In the genomic region with DNA sequence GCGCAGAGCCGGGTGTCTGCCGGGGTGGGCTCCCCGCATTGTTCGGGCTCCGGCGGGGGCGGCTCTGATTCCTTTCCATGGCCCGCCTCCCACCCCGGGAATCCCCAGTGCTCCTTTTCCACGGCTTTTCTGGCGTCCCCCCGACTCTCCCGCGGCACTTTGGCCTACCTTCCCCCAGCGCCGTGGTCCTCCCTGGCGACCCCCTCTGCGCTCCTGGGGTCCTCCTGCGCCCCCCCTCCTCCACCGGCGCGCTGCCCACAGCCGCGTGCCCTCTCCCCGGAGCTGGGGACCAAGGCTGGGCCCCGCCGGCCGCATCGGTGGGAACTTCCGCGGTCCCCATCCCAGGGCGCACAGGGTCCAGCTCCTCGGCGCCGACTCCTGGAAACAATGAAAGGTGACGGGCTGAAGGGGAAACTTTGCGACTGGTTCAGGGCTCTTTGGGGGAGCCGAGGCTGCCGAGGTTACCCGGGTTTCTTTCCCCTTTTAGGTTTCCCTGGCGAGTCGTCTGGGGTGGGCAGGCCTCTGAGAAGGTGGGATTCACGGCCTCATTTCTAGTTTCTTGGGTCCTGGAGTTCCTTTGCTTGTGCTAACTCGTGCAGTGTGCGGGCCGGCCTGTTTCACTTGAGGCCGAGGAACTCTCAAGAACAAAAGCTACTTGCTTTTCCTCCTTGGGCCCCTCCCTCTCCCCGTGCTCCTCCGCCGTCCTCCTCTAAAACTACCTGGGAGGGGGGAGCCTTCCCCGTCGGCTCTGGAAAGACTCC, we compare ENCODE assay signal across 8 cellular contexts. TPM values are rescaled to one million over a fixed set of nuclear protein-coding genes. Genes with fewer than 3 reads are reported as not detected.
DNase-seq lines count a peak whose midpoint lies in the region; ATAC-seq, FAIRE-seq and TF ChIP-seq lines count a peak whose summit lies in the region.

No MANE protein-coding gene starts in this region.

- no peaks in the 10 kb centered on the region for H3K79me1 ChIP-seq in H1 (ENCODE audit: low read depth, low read length)

- CTCF ChIA-PET in AG04449 (lab: Yijun Ruan, JAX) (interaction anchor here (1.0 to 6.7 kb wide), 6 partner anchors 13 to 213 kb away, joined by 4 to 82 read pairs (median 52); no protein-coding TSS in a partner anchor), H1 (lab: Charles Lee; ENCODE audit: partially characterized antibody) (interaction anchor here (0.9 to 4.7 kb wide), 13 partner anchors 11 to 214 kb away, joined by 3 to 28 read pairs (median 10); no protein-coding TSS in a partner anchor)
- CTCF ChIA-PET in activated CD8-positive, alpha-beta T cell treated with anti-CD3 and anti-CD28 coated beads, Interleukin-2, amount 10 ng/mL, durations not matched to agents 7 days and 5 days (lab: Charles Lee) = interaction anchor here (0.8 to 8.5 kb wide), 11 partner anchors 10 to 214 kb away, joined by 3 to 126 read pairs (median 9); no protein-coding TSS in a partner anchor

- H3K27ac ChIP-seq in H1 (ENCODE audit: low read depth, low read length) (peak overlapping the region; percentile 72; the same call in 1 of the 2 replicates), thymus (ENCODE audit: low read depth) (peak overlapping the region; percentile 97)

- peaks cover 31% of the 10 kb centered on the region for H3K27me3 Mint-ChIP-seq in HFFc6 (ENCODE audit: insufficient read depth)
- no peaks in the 10 kb centered on the region for H3K27me3 Mint-ChIP-seq in activated CD8-positive, alpha-beta T cell treated with anti-CD3 and anti-CD28 coated beads, Interleukin-2, amount 10 ng/mL, durations not matched to agents 7 days and 5 days (ENCODE audit: low read depth)

- no peak overlapping the region for H2AFZ ChIP-seq in H1 (ENCODE audit: low read length)

- H3K36me3 ChIP-seq in H1 (ENCODE audit: control insufficient read depth in 2 of 4, insufficient read depth in 4 of 4, low read length in 3 of 4) = peaks cover 0 to 33% (median 12%) of the 10 kb centered on the region in 4 experiments; a peak in 6 of 8 replicates
- peaks cover 4% of the 10 kb centered on the region for H3K36me3 ChIP-seq in thymus (ENCODE audit: control insufficient read depth, insufficient read depth)

- H3K4me1 ChIP-seq in H1 (replicated peaks in 1 of 4; ENCODE audit: control insufficient read depth in 3 of 4, insufficient read depth in 4 of 4, low read length in 3 of 4) = peaks cover 6 to 17% (median 10%) of the 10 kb centered on the region in 4 experiments; a peak in 6 of 7 replicates
- H3K4me1 ChIP-seq in thymus (ENCODE audit: control insufficient read depth, insufficient read depth, low read length) = peaks cover 11% of the 10 kb centered on the region

- H3K79me2 ChIP-seq in H1 (ENCODE audit: control insufficient read depth in 1 of 2, insufficient read depth in 2 of 2, low read length in 2 of 2) = peaks cover 36 to 86% of the 10 kb centered on the region in 2 experiments

- H2BK5ac ChIP-seq in H1 (ENCODE audit: low read depth, low read length) = peak overlapping the region; percentile 91

- H3K27me3 ChIP-seq in H1 (replicated peaks in 1 of 4; ENCODE audit: control insufficient read depth in 3 of 4, extremely low read depth in 1 of 4, insufficient read depth in 3 of 4, low read length in 3 of 4) = no peaks in the 10 kb centered on the region
- no peaks in the 10 kb centered on the region for H3K27me3 ChIP-seq in thymus (ENCODE audit: control insufficient read depth, insufficient read depth)

- TF ChIP-seq EP300 in H1 (IDR thresholded peaks at IDR 0.05; ENCODE audit: borderline replicate concordance in 1 of 2, low read depth in 2 of 2, low read length in 2 of 2) = no peak

- H3K4me3 ChIP-seq in AG04449 (ENCODE audit: low read depth, low read length) = peak overlapping the region; percentile 81
- peak overlapping the region; percentile 96 to 99 (median 98) for H3K4me3 ChIP-seq in H1 (ENCODE audit: extremely low read depth in 1 of 4, insufficient read depth in 2 of 4, low read depth in 3 of 4, low read length in 4 of 4)
- H3K4me3 ChIP-seq in thymus (ENCODE audit: low read length) = peak overlapping the region; percentile 72

- no peak overlapping the region; the same call in 1 of the 2 replicates for H2BK12ac ChIP-seq in H1 (ENCODE audit: low read depth, low read length)

- no peak for ATAC-seq in activated CD8-positive, alpha-beta T cell treated with anti-CD3 and anti-CD28 coated beads, Interleukin-2, amount 10 ng/mL, durations not matched to agents 7 days and 5 days
- ATAC-seq in GM18498 (IDR thresholded peaks at IDR 0.05; ENCODE audit: unreplicated experiment) = no peak

- H2AK5ac ChIP-seq in H1 (ENCODE audit: low read depth, low read length) = peak overlapping the region; percentile 29; the same call in 1 of the 2 replicates

- H4K5ac ChIP-seq in H1 (ENCODE audit: insufficient read length, low read depth, low read length) = peak overlapping the region; percentile 87

- TF ChIP-seq RAD21 in H1 (IDR thresholded peaks at IDR 0.05 in 1 of 2, conservative IDR thresholded peaks at IDR 0.05 in 1 of 2; ENCODE audit: low read depth in 2 of 2, low read length in 2 of 2) = no peak

- H3K36me3 Mint-ChIP-seq in HFFc6 (ENCODE audit: low read depth) = peaks cover 25% of the 10 kb centered on the region
- peaks cover 7% of the 10 kb centered on the region for H3K36me3 Mint-ChIP-seq in activated CD8-positive, alpha-beta T cell treated with anti-CD3 and anti-CD28 coated beads, Interleukin-2, amount 10 ng/mL, durations not matched to agents 7 days and 5 days (ENCODE audit: low read depth)

- POLR2A ChIA-PET in AG04449 (lab: Yijun Ruan, JAX) (interaction anchor here (0.6 to 3.9 kb wide), 10 partner anchors 15 to 465 kb away, joined by 3 to 34 read pairs (median 3); no protein-coding TSS in a partner anchor), H1 (lab: Charles Lee; ENCODE audit: partially characterized antibody) (interaction anchor here (1.1 to 8.2 kb wide), 15 partner anchors 10 to 213 kb away, joined by 3 to 68 read pairs (median 7); no protein-coding TSS in a partner anchor)
- POLR2A ChIA-PET in activated CD8-positive, alpha-beta T cell treated with anti-CD3 and anti-CD28 coated beads, Interleukin-2, amount 10 ng/mL, durations not matched to agents 7 days and 5 days (lab: Charles Lee) = interaction anchor here (0.9 to 3.6 kb wide), 7 partner anchors 8 to 469 kb away, joined by 3 to 38 read pairs (median 6); partner anchors contain the start of gene MYL12A

- TF ChIP-seq CTCF in AG04449 (IDR thresholded peaks at IDR 0.05; ENCODE audit: insufficient read depth, low read length, missing control alignments) (no peak), HFFc6 (IDR thresholded peaks at IDR 0.05) (no peak), H1 (IDR thresholded peaks at IDR 0.05; ENCODE audit: control extremely low read depth in 1 of 3, insufficient read depth in 1 of 3, low read depth in 1 of 3, low read length in 3 of 3) (no peak)

- H4K91ac ChIP-seq in H1 (replicated peaks; ENCODE audit: insufficient read length, low read length) = peak overlapping the region; percentile 84

- peak overlapping the region; percentile 99 for H3K27ac Mint-ChIP-seq in HFFc6
- peak overlapping the region; percentile 90 for H3K27ac Mint-ChIP-seq in activated CD8-positive, alpha-beta T cell treated with anti-CD3 and anti-CD28 coated beads, Interleukin-2, amount 10 ng/mL, durations not matched to agents 7 days and 5 days

- H4K8ac ChIP-seq in H1 (ENCODE audit: extremely low read depth, insufficient read depth, low read length) = peak overlapping the region; percentile 72

- no peak for FAIRE-seq in H1 (lab: Jason Lieb, UNC)

- H4K20me1 ChIP-seq in H1 (replicated peaks in 1 of 2; ENCODE audit: control insufficient read depth in 1 of 2, insufficient read depth in 2 of 2, low read length in 2 of 2) = peaks cover 2 to 7% of the 10 kb centered on the region in 2 experiments

- H3K9ac ChIP-seq in H1 (replicated peaks in 1 of 4; ENCODE audit: extremely low read depth in 1 of 4, low read depth in 3 of 4, low read length in 3 of 4) = peak overlapping the region; percentile 77 to 92 (median 84)

- peak overlapping the region; percentile 95 for H3K56ac ChIP-seq in H1 (replicated peaks; ENCODE audit: insufficient read length, low read depth, low read length)

- H3K4me2 ChIP-seq in H1 (ENCODE audit: insufficient read depth in 1 of 2, low read depth in 2 of 2, low read length in 2 of 2) = peak overlapping the region; percentile 67 to 95

- peaks cover 21% of the 10 kb centered on the region for H3K23me2 ChIP-seq in H1 (ENCODE audit: low read depth, low read length)

- peak; percentile 27 to 31; a peak in 2 of 3 replicates for TF ChIP-seq POLR2A in H1 (IDR thresholded peaks at IDR 0.05; ENCODE audit: control extremely low read depth in 1 of 2, low read depth in 2 of 2, low read length in 2 of 2)

- DNase-seq in AG04449 (ENCODE audit: low read depth, low spot score) = no peak
- DNase-seq in HFFc6 = peak; percentile 29
- DNase-seq in activated CD8-positive, alpha-beta T cell treated with anti-CD3 and anti-CD28 coated beads, Interleukin-2, amount 10 ng/mL, durations not matched to agents 7 days and 5 days = peak; percentile 43
- DNase-seq in H1 (ENCODE audit: low read depth in 1 of 2, low spot score in 2 of 2) = peak in 1 of 2 experiments; percentile 50
- peak; percentile 63 for DNase-seq in mucosa of gallbladder (ENCODE audit: low spot score)
- DNase-seq in superior temporal gyrus (ENCODE audit: extremely low spot score) = no peak

- no peak overlapping the region for H3K14ac ChIP-seq in H1 (ENCODE audit: insufficient read length)

- H3K4ac ChIP-seq in H1 (replicated peaks; ENCODE audit: insufficient read length, low read depth, low read length) = peak overlapping the region; percentile 40

- 0% methylated on average over 34 of the region's 53 CpGs; no CpG with 5 or more reads in 1 of the 2 experiments for WGBS in H1 (ENCODE audit: extremely low coverage in 1 of 2, insufficient coverage in 1 of 2, insufficient read length in 1 of 2, insufficient replicate concordance in 2 of 2, low coverage in 1 of 2, low lambda C conversion rate in 2 of 2, missing lambda C conversion rate in 1 of 2), 2 experiments
- 1% methylated on average over 53 of the region's 53 CpGs for WGBS in thymus

- H3K9me3 Mint-ChIP-seq in HFFc6 = no peaks in the 10 kb centered on the region
- H3K9me3 Mint-ChIP-seq in activated CD8-positive, alpha-beta T cell treated with anti-CD3 and anti-CD28 coated beads, Interleukin-2, amount 10 ng/mL, durations not matched to agents 7 days and 5 days (ENCODE audit: insufficient read depth) = no peaks in the 10 kb centered on the region

- H2BK15ac ChIP-seq in H1 (ENCODE audit: low read length) = no peak overlapping the region

- no peak overlapping the region for H3K23ac ChIP-seq in H1 (ENCODE audit: insufficient read length)

- H3K4me3 Mint-ChIP-seq in HFFc6 = peak overlapping the region; percentile 94
- H3K4me3 Mint-ChIP-seq in activated CD8-positive, alpha-beta T cell treated with anti-CD3 and anti-CD28 coated beads, Interleukin-2, amount 10 ng/mL, durations not matched to agents 7 days and 5 days = peak overlapping the region; percentile 88

- H3K9me3 ChIP-seq in H1 (ENCODE audit: insufficient read depth in 2 of 2, low read depth in 1 of 2, low read length in 1 of 2) (no peaks in the 10 kb centered on the region), thymus (ENCODE audit: control insufficient read depth) (no peaks in the 10 kb centered on the region)

- peak overlapping the region; percentile 91 for H3K18ac ChIP-seq in H1 (ENCODE audit: extremely low read depth, low read length)

- H2BK20ac ChIP-seq in H1 (ENCODE audit: low read length) = 0 out of 2 replicates have a peak overlapping the region, but pooled peaks have one; percentile 32

- H2BK120ac ChIP-seq in H1 (replicated peaks; ENCODE audit: low read depth, low read length) = peak overlapping the region; percentile 82

- H3K4me1 Mint-ChIP-seq in HFFc6 (ENCODE audit: low read depth) = peaks cover 46% of the 10 kb centered on the region
- H3K4me1 Mint-ChIP-seq in activated CD8-positive, alpha-beta T cell treated with anti-CD3 and anti-CD28 coated beads, Interleukin-2, amount 10 ng/mL, durations not matched to agents 7 days and 5 days (ENCODE audit: low read depth) = peaks cover 37% of the 10 kb centered on the region

RNA-seq across cellular contexts. Expression of gene TGIF1, which starts 2.2 kb away (rescaled TPM):
- 10 to 100 TPM; 41.3 to 59.9 (median 55.8) TPM for total RNA-seq in HFFc6 (2021; fragmentation: NEBNext Ultra II Directional; extraction: Animal tissue kit (Norgen Biotek cat#: 25700))
- 1 to 10 TPM; 8.2 to 8.7 TPM for total RNA-seq in activated CD8-positive, alpha-beta T cell treated with anti-CD3 and anti-CD28 coated beads, Interleukin-2, amount 10 ng/mL, durations not matched to agents 7 days and 5 days
- 259 and 262 TPM in 2 replicates for total RNA-seq in H1 (2021; fragmentation: NEBNext Ultra II Directional; extraction: Animal tissue kit (Norgen Biotek cat#: 25700))
- polyA plus RNA-seq in H1 (2011; rRNA removed) (256 and 288 TPM in 2 replicates), thymus (96.1 TPM)
- polyA plus RNA-seq in H1 (2011; cell fraction: cytosol; rRNA removed) = 274 TPM
- polyA plus RNA-seq in H1 (2011; cell fraction: nucleus; rRNA removed) = 280 TPM
- 212 to 243 TPM (median 229 TPM) in 4 replicates for polyA plus RNA-seq in H1 (2012, experiment 1 of 2)
- polyA plus RNA-seq in H1 (2012, experiment 2 of 2) = 150 TPM
- polyA plus RNA-seq in H1 (2013, experiment 1 of 2) = 190 TPM
- 187 TPM for polyA plus RNA-seq in H1 (2013, experiment 2 of 2)
- polyA minus RNA-seq in H1 (2011; rRNA and poly(A)+ RNA removed) = 288 and 445 TPM in 2 replicates
- 110 TPM for polyA minus RNA-seq in H1 (2011; cell fraction: cytosol; rRNA and poly(A)+ RNA removed)
- 155 TPM for polyA minus RNA-seq in H1 (2011; cell fraction: nucleus; rRNA and poly(A)+ RNA removed)
- total RNA-seq in mucosa of gallbladder = 82.0 TPM

Comparison
In these comparisons a context has a peak if more than half of its experiments do, and no peak if none do; other contexts are left out.
1. DNase-seq: peak in HFFc6 (single experiment), activated CD8-positive, alpha-beta T cell treated with anti-CD3 and anti-CD28 coated beads, Interleukin-2, amount 10 ng/mL, durations not matched to agents 7 days and 5 days (single experiment) and mucosa of gallbladder (single experiment); none in AG04449 (single experiment) and superior temporal gyrus (single experiment).
2. Peak in every context shown above with its lines, with median percentiles within 50 percentile points of each other: H3K4me3 ChIP-seq.